ENCODE assay signal across 1 cellular context in the genomic region with DNA sequence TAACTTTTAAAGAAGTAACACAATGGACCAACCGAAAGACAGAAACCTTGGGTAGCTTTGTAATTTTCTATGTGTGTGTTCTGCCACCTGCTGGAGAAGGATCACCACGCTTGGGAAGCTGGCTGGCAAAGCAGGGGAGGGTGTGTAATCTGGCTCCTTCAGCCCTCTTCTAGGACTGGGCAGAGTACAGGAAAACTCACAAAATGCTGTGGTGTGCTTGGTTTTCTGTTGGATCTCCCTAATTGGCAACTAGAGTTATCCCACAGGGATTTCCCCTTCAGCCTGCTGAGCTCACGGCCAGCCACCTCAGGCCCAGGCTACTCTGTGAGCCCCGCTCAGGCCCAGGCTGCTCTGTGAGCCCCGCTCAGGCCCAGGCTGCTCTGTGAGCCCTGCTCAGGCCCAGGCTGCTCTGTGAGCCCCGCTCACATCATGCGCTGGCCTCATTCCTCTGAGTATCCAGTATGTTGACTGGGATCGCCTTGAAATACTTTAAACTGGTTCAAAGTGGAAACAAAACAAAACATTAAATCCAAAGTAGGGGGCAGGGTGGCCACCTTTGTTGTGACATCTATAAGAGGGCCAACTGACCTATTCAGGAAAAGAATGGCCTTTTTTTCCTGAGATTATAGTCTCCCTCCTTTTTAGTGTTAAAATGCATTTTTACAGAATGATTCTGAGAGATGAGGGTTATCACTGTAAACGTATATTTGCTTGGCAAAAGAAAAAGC.
TF ChIP-seq lines count a peak whose summit lies in the region.

No MANE protein-coding gene starts in this region.

TF ChIP-seq in GM12878, 131 proteins besides CTCF, POLR2A, EP300 and RAD21 (continued from another document):
- TF ChIP-seq, protein P1, sequence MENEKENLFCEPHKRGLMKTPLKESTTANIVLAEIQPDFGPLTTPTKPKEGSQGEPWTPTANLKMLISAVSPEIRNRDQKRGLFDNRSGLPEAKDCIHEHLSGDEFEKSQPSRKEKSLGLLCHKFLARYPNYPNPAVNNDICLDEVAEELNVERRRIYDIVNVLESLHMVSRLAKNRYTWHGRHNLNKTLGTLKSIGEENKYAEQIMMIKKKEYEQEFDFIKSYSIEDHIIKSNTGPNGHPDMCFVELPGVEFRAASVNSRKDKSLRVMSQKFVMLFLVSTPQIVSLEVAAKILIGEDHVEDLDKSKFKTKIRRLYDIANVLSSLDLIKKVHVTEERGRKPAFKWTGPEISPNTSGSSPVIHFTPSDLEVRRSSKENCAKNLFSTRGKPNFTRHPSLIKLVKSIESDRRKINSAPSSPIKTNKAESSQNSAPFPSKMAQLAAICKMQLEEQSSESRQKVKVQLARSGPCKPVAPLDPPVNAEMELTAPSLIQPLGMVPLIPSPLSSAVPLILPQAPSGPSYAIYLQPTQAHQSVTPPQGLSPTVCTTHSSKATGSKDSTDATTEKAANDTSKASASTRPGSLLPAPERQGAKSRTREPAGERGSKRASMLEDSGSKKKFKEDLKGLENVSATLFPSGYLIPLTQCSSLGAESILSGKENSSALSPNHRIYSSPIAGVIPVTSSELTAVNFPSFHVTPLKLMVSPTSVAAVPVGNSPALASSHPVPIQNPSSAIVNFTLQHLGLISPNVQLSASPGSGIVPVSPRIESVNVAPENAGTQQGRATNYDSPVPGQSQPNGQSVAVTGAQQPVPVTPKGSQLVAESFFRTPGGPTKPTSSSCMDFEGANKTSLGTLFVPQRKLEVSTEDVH (IDR thresholded peaks at IDR 0.05; ENCODE audit: low read depth, partially characterized antibody) = no peak
- TF ChIP-seq ZNF622 (IDR thresholded peaks at IDR 0.05) (no peak), NR2C1 (IDR thresholded peaks at IDR 0.05) (no peak), POU2F2 (IDR thresholded peaks at IDR 0.05; ENCODE audit: borderline replicate concordance, low read depth, low read length) (0 out of 3 replicates have a peak, but pooled peaks have one; percentile 17), SMC3 (IDR thresholded peaks at IDR 0.05; ENCODE audit: borderline replicate concordance, low read length) (peak; percentile 86), ZNF24 (IDR thresholded peaks at IDR 0.05) (no peak)
